In genomic region chr7:2524808-2525140, GRCh38 we compare ENCODE assay signal across 16 cellular contexts. TPM values are rescaled to one million over a fixed set of nuclear protein-coding genes. Genes with fewer than 3 reads are reported as not detected.
A peak's percentile ranks its signal among the peaks of the same experiment; 100 is the strongest.
DNase-seq lines count a peak whose midpoint lies in the region; TF ChIP-seq lines count a peak whose summit lies in the region.
"Had no signal": no experiment of that assay in that cellular context is flagged by ENCODE, and none has a peak within 500 bp of the region (broad histone marks: within the 10 kb centered on the region; RNA-seq: fewer than 3 reads in every experiment).

No MANE protein-coding gene starts in this region.

- no peak for TF ChIP-seq EP300 in suprapubic skin (IDR thresholded peaks at IDR 0.05)

- no peak overlapping the region for H3K4me3 ChIP-seq in PC-9
- peak overlapping the region; percentile 64 for H3K4me3 ChIP-seq in suprapubic skin

- H3K9me2 ChIP-seq in PC-9 (ENCODE audit: insufficient read depth) = no peaks in the 10 kb centered on the region

- H3K9me3 ChIP-seq in PC-9 (ENCODE audit: insufficient read depth, low read depth) (no peaks in the 10 kb centered on the region), suprapubic skin (no peaks in the 10 kb centered on the region)
- H3K9me3 ChIP-seq: esophagus muscularis mucosa had no signal

- H2AFZ ChIP-seq in PC-9 = no peak overlapping the region

- no peaks in the 10 kb centered on the region for H3K27me3 ChIP-seq in PC-9 (ENCODE audit: insufficient read depth, low read depth)
- H3K27me3 ChIP-seq in suprapubic skin = peaks cover 7% of the 10 kb centered on the region

- H3F3A ChIP-seq in PC-9 (ENCODE audit: insufficient read depth, low read depth) = peaks cover 59% of the 10 kb centered on the region

- TF ChIP-seq CTCF in PC-9 (conservative IDR thresholded peaks at IDR 0.05) (no peak), suprapubic skin (IDR thresholded peaks at IDR 0.05) (no peak)

- TF ChIP-seq POLR2A in suprapubic skin (IDR thresholded peaks at IDR 0.05) = no peak

- peaks cover 13% of the 10 kb centered on the region for H3K79me2 ChIP-seq in PC-9 (ENCODE audit: low read depth)

- intact Hi-C loops in PC-9 (cut with micrococcal nuclease; ENCODE audit: unreplicated experiment) = loop anchor here (2.0 to 10.0 kb wide), 5 partner anchors 47 to 990 kb away; partner anchors contain the start of genes GRIFIN, MAFK and SNX8

- H3K27ac ChIP-seq in PC-9 (no peak overlapping the region), suprapubic skin (peak overlapping the region; percentile 90)

- CTCF ChIA-PET in PC-9 (lab: Charles Lee) = no interaction called here

- POLR2A ChIA-PET in PC-9 (lab: Charles Lee; ENCODE audit: unreplicated experiment) = interaction anchor here (0.6 kb wide), 1 partner anchor 254 kb away, joined by 29 read pairs; no protein-coding TSS in a partner anchor

- DNase-seq in NCI-H748 (lab: John Stamatoyannopoulos, UW; ENCODE audit: unreplicated experiment) (peak; percentile 69), NCI-H748 treated with DMSO at 0.1 percent for 48 hours (lab: John Stamatoyannopoulos, UW) (no peak), PC-9 (no peak), iPS-NIHi11 (ENCODE audit: low spot score) (peak; percentile 87), suprapubic skin (ENCODE audit: low spot score in 2 of 2) (no peak), OCI-M1 (lab: John Stamatoyannopoulos, UW) (no peak), DMS 273 treated with DMSO at 0.1 percent for 48 hours (lab: John Stamatoyannopoulos, UW) (no peak)
- DNase-seq in activated CD4-positive, alpha-beta T cell treated with anti-CD3 and anti-CD28 coated beads, Interleukin-2, amount 50 U/mL, for 48 hours = no peak
- DNase-seq: activated CD4-positive, alpha-beta memory T cell treated with anti-CD3 and anti-CD28 coated beads for 36 hours; activated effector memory CD4-positive, alpha-beta T cell treated with anti-CD3 and anti-CD28 coated beads, Interleukin-2, amount 50 U/mL, for 16 hours; central memory CD4-positive, alpha-beta T cell had no signal

- H3K36me3 ChIP-seq in PC-9 (ENCODE audit: low read depth) = no peaks in the 10 kb centered on the region
- H3K36me3 ChIP-seq in suprapubic skin = peaks cover 14% of the 10 kb centered on the region

- peaks cover 95% of the 10 kb centered on the region for H3K4me1 ChIP-seq in PC-9 (replicated peaks; ENCODE audit: insufficient read depth)
- peaks cover 99% of the 10 kb centered on the region for H3K4me1 ChIP-seq in suprapubic skin

- no TSS peak for BruUV-seq in PC-9 (replicated peaks; lab: Mats Ljungman, UMichigan)

- H4K20me1 ChIP-seq in PC-9 (ENCODE audit: insufficient read depth) = no peaks in the 10 kb centered on the region

- WGBS in suprapubic skin = no CpG with 5 or more reads among the region's 15 CpGs

- H3K4me2 ChIP-seq in PC-9 = peak overlapping the region; percentile 77

RNA-seq across cellular contexts. Expression of gene LFNG, which starts 5.2 kb away (rescaled TPM):
- total RNA-seq in PC-9 (2021) = 21.3 and 24.7 TPM in 2 replicates
- 100 to 1,000 TPM; 105 to 198 (median 150) TPM for total RNA-seq in suprapubic skin

RNA-seq across cellular contexts. Expression of gene BRAT1, which starts 30.6 kb away (rescaled TPM):
- total RNA-seq in PC-9 (2021) = 53.9 and 57.7 TPM in 2 replicates
- total RNA-seq in suprapubic skin = 10 to 100 TPM; 51.5 to 79.3 (median 63.3) TPM

RNA-seq across cellular contexts. Expression of gene IQCE, which starts 34.0 kb away (rescaled TPM):
- total RNA-seq in PC-9 (2021) = 28.3 and 35.8 TPM in 2 replicates
- total RNA-seq in suprapubic skin = 10 to 100 TPM; 10.1 to 18.8 (median 15.7) TPM

RNA-seq across cellular contexts. Expression of gene GRIFIN, which starts 48.6 kb away (rescaled TPM):
- total RNA-seq in PC-9 (2021) (not detected in 2 replicates), suprapubic skin (not detected)
- total RNA-seq: activated CD4-positive, alpha-beta memory T cell treated with anti-CD3 and anti-CD28 coated beads for 36 hours; esophagus muscularis mucosa; myocyte; OCI-LY7; T-helper 2 cell treated with Interferon-gamma antibody and Interleukin-4, amounts not matched to agents 100 ng/mL and 5 ng/mL, for 36 hours; ureter had no signal

Comparison
In these comparisons a context has a peak if more than half of its experiments do, and no peak if none do; other contexts are left out.
1. DNase-seq: peak in NCI-H748 (single experiment) and iPS-NIHi11 (single experiment); none in NCI-H748 treated with DMSO at 0.1 percent for 48 hours (single experiment), PC-9 (0 of 2), suprapubic skin (0 of 2), OCI-M1 (single experiment), DMS 273 treated with DMSO at 0.1 percent for 48 hours (single experiment) and activated CD4-positive, alpha-beta T cell treated with anti-CD3 and anti-CD28 coated beads, Interleukin-2, amount 50 U/mL, for 48 hours (0 of 2).